15 cellular contexts compared by ENCODE assay signal in genomic region chr16:49590166-49590871, GRCh38.
"Had no signal": no experiment of that assay in that cellular context is flagged by ENCODE, and none has a peak within 500 bp of the region (broad histone marks: within the 10 kb centered on the region; RNA-seq: fewer than 3 reads in every experiment).

No MANE protein-coding gene starts in this region.

- H3K36me3 ChIP-seq: cardiac muscle cell, gastroesophageal sphincter, thoracic aorta had no signal

- H3K9me3 Mint-ChIP-seq: activated CD4-positive, alpha-beta memory T cell treated with anti-CD3 and anti-CD28 coated beads for 36 hours; activated T-cell treated with anti-CD3 and anti-CD28 coated beads, Interleukin-2, amount 50 U/mL, for 72 hours; effector memory CD8-positive, alpha-beta T cell; naive B cell; stimulated activated naive CD8-positive, alpha-beta T cell treated with anti-CD3 and anti-CD28 coated beads, Interleukin-15, amount 100 ng/mL, for 72 hours had no signal

- H3K36me3 Mint-ChIP-seq: activated CD4-positive, alpha-beta memory T cell treated with anti-CD3 and anti-CD28 coated beads for 36 hours; naive B cell had no signal

- H3K9me3 ChIP-seq: gastroesophageal sphincter, psoas muscle, thoracic aorta had no signal

- ATAC-seq: activated CD4-positive, CD25-positive, alpha-beta regulatory T cell treated with anti-CD3 and anti-CD28 coated beads, Interleukin-2, amount 50 U/mL, for 24 hours; activated T-cell treated with anti-CD3 and anti-CD28 coated beads, Interleukin-2, amount 50 U/mL, for 72 hours; effector memory CD8-positive, alpha-beta T cell; gastroesophageal sphincter; psoas muscle; stimulated activated naive CD8-positive, alpha-beta T cell treated with anti-CD3 and anti-CD28 coated beads, Interleukin-15, amount 100 ng/mL, for 72 hours had no signal

- H3K4me3 ChIP-seq: cardiac muscle cell, gastroesophageal sphincter, lung, psoas muscle, thoracic aorta had no signal

- H3K27ac Mint-ChIP-seq: activated CD4-positive, alpha-beta memory T cell treated with anti-CD3 and anti-CD28 coated beads for 36 hours; activated T-cell treated with anti-CD3 and anti-CD28 coated beads, Interleukin-2, amount 50 U/mL, for 72 hours; effector memory CD8-positive, alpha-beta T cell; naive B cell; stimulated activated naive CD8-positive, alpha-beta T cell treated with anti-CD3 and anti-CD28 coated beads, Interleukin-15, amount 100 ng/mL, for 72 hours had no signal

- H3K27ac ChIP-seq: cardiac muscle cell, gastroesophageal sphincter, psoas muscle, thoracic aorta had no signal

- H3K27me3 ChIP-seq: cardiac muscle cell, gastroesophageal sphincter had no signal

- H3K4me3 Mint-ChIP-seq: activated CD4-positive, alpha-beta memory T cell treated with anti-CD3 and anti-CD28 coated beads for 36 hours; activated T-cell treated with anti-CD3 and anti-CD28 coated beads, Interleukin-2, amount 50 U/mL, for 72 hours; effector memory CD8-positive, alpha-beta T cell; naive B cell; stimulated activated naive CD8-positive, alpha-beta T cell treated with anti-CD3 and anti-CD28 coated beads, Interleukin-15, amount 100 ng/mL, for 72 hours had no signal

- DNase-seq: activated CD4-positive, alpha-beta memory T cell treated with anti-CD3 and anti-CD28 coated beads for 36 hours; activated T-cell treated with anti-CD3 and anti-CD28 coated beads, Interleukin-2, amount 50 U/mL, for 72 hours; cortex of kidney; effector memory CD8-positive, alpha-beta T cell; kidney glomerular epithelial cell; naive B cell; nucleus accumbens; psoas muscle; stimulated activated CD4-positive, alpha-beta T cell treated with anti-CD3 and anti-CD28 coated beads, Interleukin-4, amount 100 ng/mL, for 1 hour; stimulated activated naive CD8-positive, alpha-beta T cell treated with anti-CD3 and anti-CD28 coated beads, Interleukin-15, amount 100 ng/mL, for 72 hours had no signal

- H3K4me1 Mint-ChIP-seq: naive B cell had no signal
